ENCODE assay signal across 8 cellular contexts in genomic region chrX:22748093-22748999, GRCh38.
DNase-seq lines count a peak whose midpoint lies in the region; ATAC-seq, FAIRE-seq and TF ChIP-seq lines count a peak whose summit lies in the region.

No MANE protein-coding gene starts in this region.

- peak; percentile 92 for ATAC-seq in GM18502 (IDR thresholded peaks at IDR 0.05; ENCODE audit: poor library complexity, unreplicated experiment)
- peak; percentile 88 for ATAC-seq in HG03097 (IDR thresholded peaks at IDR 0.05; ENCODE audit: low FRiP score, unreplicated experiment)
- no peak for ATAC-seq in naive thymus-derived CD8-positive, alpha-beta T cell

- H3K36me3 ChIP-seq in esophagus squamous epithelium = no peaks in the 10 kb centered on the region

- POLR2A ChIA-PET in naive thymus-derived CD8-positive, alpha-beta T cell (lab: Charles Lee) = interaction anchor here (0.6 kb wide), 1 partner anchor 974 kb away, joined by 6 read pairs; no protein-coding TSS in a partner anchor

- no peak overlapping the region for H3K4me3 ChIP-seq in esophagus squamous epithelium

- no peaks in the 10 kb centered on the region for H3K4me1 ChIP-seq in esophagus squamous epithelium

- H3K9me3 ChIP-seq in esophagus squamous epithelium = no peaks in the 10 kb centered on the region

- H3K27me3 ChIP-seq in esophagus squamous epithelium = no peaks in the 10 kb centered on the region

- H3K36me3 Mint-ChIP-seq in naive thymus-derived CD8-positive, alpha-beta T cell = no peaks in the 10 kb centered on the region

- H3K27me3 Mint-ChIP-seq in naive thymus-derived CD8-positive, alpha-beta T cell = peaks cover 0 to 2% (median 0%) of the 10 kb centered on the region in 5 donors

- intact Hi-C loops in esophagus squamous epithelium (cut with DNase I) = no loop called here

- no peaks in the 10 kb centered on the region for H3K4me1 Mint-ChIP-seq in naive thymus-derived CD8-positive, alpha-beta T cell

- FAIRE-seq in urothelium cell line (lab: Jason Lieb, UNC) = no peak

- DNase-seq in AG08395 (ENCODE audit: low spot score) (peak; percentile 43), NCI-H345 (lab: John Stamatoyannopoulos, UW) (peak; percentile 59), esophagus squamous epithelium (lab: John Stamatoyannopoulos, UW) (no peak), urothelium cell line (ENCODE audit: low spot score) (peak; percentile 8)
- peak; percentile 13 to 29 for DNase-seq in activated CD4-positive, alpha-beta T cell treated with anti-CD3 and anti-CD28 coated beads, Interleukin-2, amount 50 U/mL, for 48 hours
- DNase-seq in naive thymus-derived CD8-positive, alpha-beta T cell = peak in 8 of 10 donors; percentile 1 to 48 (median 20)

- no peak for TF ChIP-seq POLR2A in esophagus squamous epithelium (IDR thresholded peaks at IDR 0.05)

- no peak overlapping the region for H3K4me3 Mint-ChIP-seq in naive thymus-derived CD8-positive, alpha-beta T cell

- no peak overlapping the region for H3K27ac ChIP-seq in esophagus squamous epithelium

- no peaks in the 10 kb centered on the region for H3K9me3 Mint-ChIP-seq in naive thymus-derived CD8-positive, alpha-beta T cell

- WGBS in esophagus squamous epithelium, 2 donors = 19 to 22% methylated on average over 7 of the region's 7 CpGs

- no peak overlapping the region for H3K27ac Mint-ChIP-seq in naive thymus-derived CD8-positive, alpha-beta T cell

- peak; percentile 48 to 71 (median 54) for TF ChIP-seq CTCF in esophagus squamous epithelium (IDR thresholded peaks at IDR 0.05)

Comparison
In these comparisons a context has a peak if more than half of its experiments do, and no peak if none do; other contexts are left out.
1. ATAC-seq: peak in GM18502 (single experiment) and HG03097 (single experiment); none in naive thymus-derived CD8-positive, alpha-beta T cell (0 of 2).